Comparison of ENCODE assay signal across 22 cellular contexts in the genomic region with DNA sequence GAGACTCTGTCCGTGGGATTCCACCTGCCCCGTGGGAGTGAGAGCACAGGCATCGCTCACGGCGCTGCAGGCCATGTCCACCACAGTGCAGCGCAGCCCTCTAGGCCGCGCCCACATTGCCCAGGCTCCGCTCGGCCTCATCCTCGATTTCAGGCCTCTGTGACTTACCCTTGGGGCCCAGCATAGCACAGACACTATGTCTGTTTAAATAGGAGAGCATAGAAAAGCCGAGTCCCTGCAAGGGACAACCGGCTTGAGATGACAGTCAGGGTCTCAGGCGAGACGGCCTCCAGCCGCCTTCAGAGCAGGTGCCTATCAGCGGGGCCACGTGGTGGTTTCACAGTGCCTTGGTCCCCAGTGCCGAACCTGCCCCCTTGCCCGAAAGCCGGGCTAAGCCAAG.
"Had no signal": no experiment of that assay in that cellular context is flagged by ENCODE, and none has a peak within 500 bp of the region (broad histone marks: within the 10 kb centered on the region; RNA-seq: fewer than 3 reads in every experiment).

No MANE protein-coding gene starts in this region.

- H3K4me1 Mint-ChIP-seq: natural killer cell had no signal

- H3K36me3 Mint-ChIP-seq: natural killer cell had no signal

- H3K4me1 ChIP-seq: parathyroid adenoma had no signal

- H2AFZ ChIP-seq: parathyroid adenoma had no signal

- H3K27me3 ChIP-seq: thyroid gland had no signal

- H3K79me2 ChIP-seq: parathyroid adenoma had no signal

- DNase-seq: cerebellar nuclear complex; cortex of kidney; effector memory CD8-positive, alpha-beta T cell; erythroblast; esophagus squamous epithelium; foreskin melanocyte; kidney; lower lobe of right lung; natural killer cell; stimulated activated CD4-positive, alpha-beta T cell treated with anti-CD3 and anti-CD28 coated beads, Interleukin-12 subunit alpha, Interleukin-12 subunit beta, amount 100 ng/mL, for 4 hours; stimulated activated CD4-positive, alpha-beta T cell treated with anti-CD3 and anti-CD28 coated beads, Interleukin-1b, Interleukin-23, amount 100 ng/mL, for 48 hours; stimulated activated CD4-positive, alpha-beta T cell treated with anti-CD3 and anti-CD28 coated beads, Interleukin-4, amount 100 ng/mL, for 1 hour; stimulated activated CD8-positive, alpha-beta memory T cell treated with anti-CD3 and anti-CD28 coated beads, Interleukin-4, amount 100 ng/mL, for 48 hours; stimulated activated naive CD4-positive, alpha-beta T cell treated with Interleukin-2 at 50 U/mL for 16 hours; stomach; thyroid gland; trophoblast cell had no signal

- H3K27ac ChIP-seq: esophagus squamous epithelium, left lung, lower lobe of right lung, parathyroid adenoma, stomach, thyroid gland had no signal

- H3K27me3 Mint-ChIP-seq: progenitor cell of endocrine pancreas had no signal

- ATAC-seq: effector memory CD8-positive, alpha-beta T cell; left lung; lower lobe of right lung; natural killer cell; sciatic nerve had no signal

- H3K4me3 Mint-ChIP-seq: effector memory CD8-positive, alpha-beta T cell; natural killer cell had no signal

- H3K9me3 ChIP-seq: esophagus squamous epithelium, left lung, lower lobe of right lung, stomach, thyroid gland had no signal

- H3K4me2 ChIP-seq: smooth muscle cell had no signal

- H3K36me3 ChIP-seq: esophagus squamous epithelium, left lung, lower lobe of right lung, stomach, thyroid gland had no signal

- H3K9ac ChIP-seq: parathyroid adenoma had no signal

- H3K4me3 ChIP-seq: esophagus squamous epithelium, left lung, lower lobe of right lung, smooth muscle cell, stomach, thyroid gland had no signal

- H3K27ac Mint-ChIP-seq: effector memory CD8-positive, alpha-beta T cell; natural killer cell; progenitor cell of endocrine pancreas had no signal
